In the genomic region with DNA sequence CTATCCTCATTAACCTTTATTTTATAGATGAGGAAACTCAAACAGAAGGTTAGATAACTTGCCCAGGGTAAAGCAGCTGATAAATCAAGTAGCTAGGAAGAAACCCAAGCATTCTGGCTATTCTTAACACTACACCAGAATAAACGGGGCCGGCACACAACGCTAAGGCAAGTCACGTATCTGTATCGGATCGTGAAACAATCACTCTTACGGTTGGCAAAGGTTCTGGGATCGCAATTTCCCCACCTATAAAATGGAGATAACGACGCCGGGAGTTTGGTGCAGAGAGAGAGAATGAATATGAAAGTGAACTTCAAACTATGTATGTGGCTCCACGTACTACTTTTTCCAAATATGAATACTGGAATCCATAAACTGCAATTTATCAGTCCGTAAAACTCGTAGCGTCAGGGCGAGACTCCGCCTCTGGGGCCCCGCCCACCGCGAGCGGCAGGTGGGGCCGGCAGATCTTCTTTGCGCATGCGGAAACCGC, we compare ENCODE assay signal across 8 cellular contexts.
DNase-seq lines count a peak whose midpoint lies in the region; ATAC-seq, FAIRE-seq and TF ChIP-seq lines count a peak whose summit lies in the region.

No MANE protein-coding gene starts in this region.

- H2AFZ ChIP-seq in parathyroid adenoma = peak overlapping the region; percentile 84

- peaks cover 27% of the 10 kb centered on the region for H3K79me2 ChIP-seq in parathyroid adenoma

- peak; percentile 93 for ATAC-seq in GM21423 (IDR thresholded peaks at IDR 0.05; ENCODE audit: unreplicated experiment)

- H3K27me3 ChIP-seq in parathyroid adenoma (ENCODE audit: control insufficient read depth, insufficient read depth, low read length) (no peaks in the 10 kb centered on the region), tibial artery (no peaks in the 10 kb centered on the region)

- H3K27ac ChIP-seq in parathyroid adenoma = peak overlapping the region; percentile 92
- H3K27ac ChIP-seq in tibial artery = peak overlapping the region; percentile 88 to 96

- H3K36me3 ChIP-seq in parathyroid adenoma (ENCODE audit: control insufficient read depth, insufficient read depth, low read length) (no peaks in the 10 kb centered on the region), tibial artery (peaks cover 0 to 6% (median 0%) of the 10 kb centered on the region in 3 donors)

- TF ChIP-seq CTCF in parathyroid adenoma (IDR thresholded peaks at IDR 0.05) = no peak
- TF ChIP-seq CTCF in tibial artery (IDR thresholded peaks at IDR 0.05) = no peak

- no peaks in the 10 kb centered on the region for H3K9me3 ChIP-seq in parathyroid adenoma (ENCODE audit: control insufficient read depth, low read length)
- no peaks in the 10 kb centered on the region for H3K9me3 ChIP-seq in tibial artery

- peaks cover 9% of the 10 kb centered on the region for H3K4me1 ChIP-seq in parathyroid adenoma
- peaks cover 0 to 35% (median 21%) of the 10 kb centered on the region in 4 donors for H3K4me1 ChIP-seq in tibial artery

- peak; percentile 80 for FAIRE-seq in HTR-8/SVneo (lab: Jason Lieb, UNC)

- DNase-seq in DMS 273 (lab: John Stamatoyannopoulos, UW; ENCODE audit: unreplicated experiment) = peak; percentile 97
- no peak for DNase-seq in HTR-8/SVneo (ENCODE audit: insufficient read length, low spot score)
- peak; percentile 92 for DNase-seq in RKO (ENCODE audit: low spot score)
- peak; percentile 86 for DNase-seq in activated gamma-delta T cell treated with Interleukin-2 at 50 U/mL for 16 hours
- DNase-seq in head of caudate nucleus = peak; percentile 80 to 96 (median 92)
- DNase-seq in tibial artery = peak; percentile 88 to 94

- peak overlapping the region; percentile 77 for H3K4me2 ChIP-seq in parathyroid adenoma (ENCODE audit: low read length)

- H3K9ac ChIP-seq in parathyroid adenoma = peak overlapping the region; percentile 51

- H3K4me3 ChIP-seq in parathyroid adenoma (ENCODE audit: low read depth, low read length) = peak overlapping the region; percentile 65
- H3K4me3 ChIP-seq in tibial artery = peak overlapping the region; percentile 69 to 83

- intact Hi-C loops in head of caudate nucleus (cut with DNase I) = loop anchor here (10.0 kb wide), 1 partner anchor 138 kb away; a partner anchor contains a TSS
- intact Hi-C loops in tibial artery (cut with DNase I; ENCODE audit: low total_unique reads) = loop anchor here (5.0 kb wide), 2 partner anchors 70 to 1200 kb away; a partner anchor contains a TSS
